26 cellular contexts compared by ENCODE assay signal in the genomic region with DNA sequence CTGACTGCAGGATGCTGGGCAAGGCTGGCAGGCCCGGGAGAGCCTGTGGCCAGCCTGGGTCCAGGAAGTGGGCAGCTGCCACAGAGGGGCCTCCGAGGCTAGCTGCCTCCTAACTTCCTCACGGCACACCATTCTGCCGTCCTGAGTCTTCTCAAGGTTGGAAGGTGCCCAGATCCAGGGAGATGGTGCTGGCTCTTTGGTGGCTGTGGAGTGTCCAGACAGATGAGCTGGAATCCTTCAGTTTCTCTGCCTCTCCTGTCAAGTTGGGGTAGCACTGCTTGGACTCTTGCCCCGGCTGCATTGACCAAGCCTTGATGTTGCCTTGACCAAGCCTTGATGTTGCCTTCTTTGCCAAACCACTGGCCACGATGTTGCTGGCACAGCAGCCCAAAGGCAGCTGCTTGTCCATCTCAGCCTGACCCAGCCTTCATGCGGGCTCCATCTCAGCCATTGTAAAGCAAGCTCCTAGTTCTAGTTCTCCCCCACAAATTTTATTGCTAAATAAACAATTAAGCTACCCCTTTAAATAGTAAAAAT.
DNase-seq lines count a peak whose midpoint lies in the region; ATAC-seq, FAIRE-seq and TF ChIP-seq lines count a peak whose summit lies in the region.
"Had no signal": no experiment of that assay in that cellular context is flagged by ENCODE, and none has a peak within 500 bp of the region (broad histone marks: within the 10 kb centered on the region; RNA-seq: fewer than 3 reads in every experiment).

No MANE protein-coding gene starts in this region.

- no peak for FAIRE-seq in GM19239 (lab: Jason Lieb, UNC)
- FAIRE-seq: A204.1, GM18507 had no signal

- H3K79me2 ChIP-seq in hepatocyte (no peaks in the 10 kb centered on the region), osteoblast (ENCODE audit: insufficient read depth, low read length) (no peaks in the 10 kb centered on the region)

- H3K9me2 ChIP-seq in hepatocyte (replicated peaks; ENCODE audit: insufficient read depth), result no peaks in the 10 kb centered on the region

- peaks cover 3% of the 10 kb centered on the region for H3K27me3 Mint-ChIP-seq in activated T-helper 2 cell treated with anti-CD3 and anti-CD28 coated beads, Interferon-gamma antibody, Interleukin-2, Interleukin-4, amounts not matched to agents 10 μg/mL and 5 μg/mL and 100 μg/mL, durations not matched to agents 14 hours and 24 hours and 36 hours (ENCODE audit: low read depth)

- peaks cover 17% of the 10 kb centered on the region for H3K4me1 ChIP-seq in left ventricle myocardium inferior
- peaks cover 26% of the 10 kb centered on the region for H3K4me1 ChIP-seq in hepatocyte (ENCODE audit: insufficient read depth)
- no peaks in the 10 kb centered on the region for H3K4me1 ChIP-seq in osteoblast (ENCODE audit: insufficient read depth, low read length)
- peaks cover 15% of the 10 kb centered on the region for H3K4me1 ChIP-seq in upper lobe of right lung
- H3K4me1 ChIP-seq: SJCRH30 had no signal

- intact Hi-C loops in left ventricle myocardium inferior (cut with micrococcal nuclease), result no loop called here
- intact Hi-C loops in left cardiac atrium (cut with DNase I), result no loop called here
- intact Hi-C loops in upper lobe of right lung (cut with DNase I), result no loop called here
- intact Hi-C loops in activated T-helper 2 cell treated with anti-CD3 and anti-CD28 coated beads, Interferon-gamma antibody, Interleukin-2, Interleukin-4, amounts not matched to agents 10 μg/mL and 5 μg/mL and 100 μg/mL, durations not matched to agents 14 hours and 24 hours and 36 hours (cut with micrococcal nuclease), result no loop called here

- no peak overlapping the region for H3K4me3 Mint-ChIP-seq in activated T-helper 2 cell treated with anti-CD3 and anti-CD28 coated beads, Interferon-gamma antibody, Interleukin-2, Interleukin-4, amounts not matched to agents 10 μg/mL and 5 μg/mL and 100 μg/mL, durations not matched to agents 14 hours and 24 hours and 36 hours (ENCODE audit: low read depth)
- H3K4me3 Mint-ChIP-seq: activated CD4-positive, alpha-beta memory T cell treated with anti-CD3 and anti-CD28 coated beads, Interleukin-2, amount 10 ng/mL, durations not matched to agents 7 days and 5 days; activated naive CD8-positive, alpha-beta T cell treated with anti-CD3 and anti-CD28 coated beads, Interleukin-2, amount 10 ng/mL, durations not matched to agents 7 days and 5 days; GM23338; HFFc6; stimulated activated effector memory CD8-positive, alpha-beta T cell treated with anti-CD3 and anti-CD28 coated beads, Interleukin-12 subunit alpha, Interleukin-12 subunit beta, amount 100 ng/mL, for 72 hours had no signal

- H3K27ac ChIP-seq in left ventricle myocardium inferior (replicated peaks) (peak overlapping the region; percentile 76), hepatocyte (peak overlapping the region; percentile 85), osteoblast (ENCODE audit: low read depth, low read length) (no peak overlapping the region), upper lobe of right lung (peak overlapping the region; percentile 69)
- H3K27ac ChIP-seq: Peyer's patch, SJCRH30, testis had no signal

- no peaks in the 10 kb centered on the region for H3K4me1 Mint-ChIP-seq in activated T-helper 2 cell treated with anti-CD3 and anti-CD28 coated beads, Interferon-gamma antibody, Interleukin-2, Interleukin-4, amounts not matched to agents 10 μg/mL and 5 μg/mL and 100 μg/mL, durations not matched to agents 14 hours and 24 hours and 36 hours (ENCODE audit: low read depth)
- H3K4me1 Mint-ChIP-seq: activated CD4-positive, alpha-beta memory T cell treated with anti-CD3 and anti-CD28 coated beads, Interleukin-2, amount 10 ng/mL, durations not matched to agents 7 days and 5 days; stimulated activated effector memory CD8-positive, alpha-beta T cell treated with anti-CD3 and anti-CD28 coated beads, Interleukin-12 subunit alpha, Interleukin-12 subunit beta, amount 100 ng/mL, for 72 hours had no signal

- H3K9me3 ChIP-seq in left ventricle myocardium inferior (replicated peaks) (no peaks in the 10 kb centered on the region), hepatocyte (ENCODE audit: low read depth) (no peaks in the 10 kb centered on the region), osteoblast (ENCODE audit: low read depth, low read length) (no peaks in the 10 kb centered on the region), upper lobe of right lung (no peaks in the 10 kb centered on the region)
- H3K9me3 ChIP-seq: heart right ventricle, Peyer's patch, SJCRH30, testis had no signal

- no peak for TF ChIP-seq CTCF in left ventricle myocardium inferior (IDR thresholded peaks at IDR 0.05; ENCODE audit: borderline replicate concordance)
- TF ChIP-seq CTCF in hepatocyte (IDR thresholded peaks at IDR 0.05; ENCODE audit: poor library complexity), result no peak
- no peak for TF ChIP-seq CTCF in osteoblast (IDR thresholded peaks at IDR 0.05; ENCODE audit: extremely low read depth, low read depth, low read length)
- no peak for TF ChIP-seq CTCF in upper lobe of right lung (IDR thresholded peaks at IDR 0.05)
- TF ChIP-seq CTCF in GM20000 (IDR thresholded peaks at IDR 0.05; ENCODE audit: extremely low read depth, missing control alignments), result no peak

- H3K4me2 ChIP-seq in hepatocyte (no peak overlapping the region), osteoblast (ENCODE audit: insufficient read depth, low read length) (no peak overlapping the region)
- H3K4me2 ChIP-seq: GM23338 had no signal

- H3K4me3 ChIP-seq in left ventricle myocardium inferior, result no peak overlapping the region
- H3K4me3 ChIP-seq in hepatocyte, result no peak overlapping the region
- no peak overlapping the region for H3K4me3 ChIP-seq in osteoblast (ENCODE audit: insufficient read depth, low read length)
- H3K4me3 ChIP-seq in upper lobe of right lung, result no peak overlapping the region
- H3K4me3 ChIP-seq: GM23338, heart right ventricle, lung, Peyer's patch, SJCRH30, testis had no signal

- no peak overlapping the region for H2AFZ ChIP-seq in hepatocyte
- H2AFZ ChIP-seq in osteoblast (ENCODE audit: low read length), result no peak overlapping the region

- DNase-seq in left ventricle myocardium inferior, result no peak
- DNase-seq in left cardiac atrium, result no peak
- DNase-seq in hepatocyte (ENCODE audit: low spot score), result no peak
- peak; percentile 6 for DNase-seq in osteoblast (ENCODE audit: insufficient read length, low spot score, missing footprints)
- DNase-seq in upper lobe of right lung, result peak; percentile 41
- DNase-seq in GM20000 (ENCODE audit: low spot score), result no peak
- no peak for DNase-seq in activated T-helper 2 cell treated with anti-CD3 and anti-CD28 coated beads, Interferon-gamma antibody, Interleukin-2, Interleukin-4, amounts not matched to agents 10 μg/mL and 5 μg/mL and 100 μg/mL, durations not matched to agents 14 hours and 24 hours and 36 hours (ENCODE audit: low spot score)
- no peak for DNase-seq in GM19239 (ENCODE audit: insufficient read length, low spot score)
- DNase-seq: activated CD4-positive, alpha-beta memory T cell treated with anti-CD3 and anti-CD28 coated beads, Interleukin-2, amount 10 ng/mL, durations not matched to agents 7 days and 5 days; activated effector memory CD4-positive, alpha-beta T cell treated with anti-CD3 and anti-CD28 coated beads, Interleukin-2, amount 50 U/mL, for 16 hours; activated naive CD8-positive, alpha-beta T cell treated with anti-CD3 and anti-CD28 coated beads, Interleukin-2, amount 10 ng/mL, durations not matched to agents 7 days and 5 days; GDM1; HFFc6; NK-92 treated with Interleukin-12 subunit alpha and Interleukin-12 subunit beta, amount 100 ng/mL, for 24 hours; SJCRH30; stimulated activated CD4-positive, alpha-beta T cell treated with anti-CD3 and anti-CD28 coated beads, Interleukin-2, amount 100 ng/mL, for 48 hours; T-helper 1 cell had no signal

- H4K20me1 ChIP-seq in hepatocyte (ENCODE audit: insufficient read depth, poor library complexity, severe bottlenecking) (no peaks in the 10 kb centered on the region), osteoblast (ENCODE audit: insufficient read depth, low read length) (no peaks in the 10 kb centered on the region)

- 88% methylated on average over 7 of the region's 7 CpGs for WGBS in hepatocyte (ENCODE audit: low lambda C conversion rate, missing lambda C conversion rate)

- ATAC-seq in left cardiac atrium (no peak), upper lobe of right lung (no peak)
- ATAC-seq: activated CD4-positive, CD25-positive, alpha-beta regulatory T cell treated with anti-CD3 and anti-CD28 coated beads, Interleukin-2, amount 50 U/mL, for 24 hours; stimulated activated effector memory CD8-positive, alpha-beta T cell treated with anti-CD3 and anti-CD28 coated beads, Interleukin-12 subunit alpha, Interleukin-12 subunit beta, amount 100 ng/mL, for 72 hours had no signal

- no peaks in the 10 kb centered on the region for H3K27me3 ChIP-seq in left ventricle myocardium inferior (ENCODE audit: low read depth)
- no peaks in the 10 kb centered on the region for H3K27me3 ChIP-seq in hepatocyte
- H3K27me3 ChIP-seq in osteoblast (ENCODE audit: insufficient read depth, low read length), result no peaks in the 10 kb centered on the region
- no peaks in the 10 kb centered on the region for H3K27me3 ChIP-seq in upper lobe of right lung
- H3K27me3 ChIP-seq: heart right ventricle, Peyer's patch, SJCRH30, testis had no signal

- no peaks in the 10 kb centered on the region for H3K9me3 Mint-ChIP-seq in activated T-helper 2 cell treated with anti-CD3 and anti-CD28 coated beads, Interferon-gamma antibody, Interleukin-2, Interleukin-4, amounts not matched to agents 10 μg/mL and 5 μg/mL and 100 μg/mL, durations not matched to agents 14 hours and 24 hours and 36 hours
- H3K9me3 Mint-ChIP-seq: activated CD4-positive, alpha-beta memory T cell treated with anti-CD3 and anti-CD28 coated beads, Interleukin-2, amount 10 ng/mL, durations not matched to agents 7 days and 5 days; activated naive CD8-positive, alpha-beta T cell treated with anti-CD3 and anti-CD28 coated beads, Interleukin-2, amount 10 ng/mL, durations not matched to agents 7 days and 5 days; GM23338; stimulated activated effector memory CD8-positive, alpha-beta T cell treated with anti-CD3 and anti-CD28 coated beads, Interleukin-12 subunit alpha, Interleukin-12 subunit beta, amount 100 ng/mL, for 72 hours had no signal

- H3K27ac Mint-ChIP-seq in activated T-helper 2 cell treated with anti-CD3 and anti-CD28 coated beads, Interferon-gamma antibody, Interleukin-2, Interleukin-4, amounts not matched to agents 10 μg/mL and 5 μg/mL and 100 μg/mL, durations not matched to agents 14 hours and 24 hours and 36 hours, result no peak overlapping the region
- H3K27ac Mint-ChIP-seq: activated CD4-positive, alpha-beta memory T cell treated with anti-CD3 and anti-CD28 coated beads, Interleukin-2, amount 10 ng/mL, durations not matched to agents 7 days and 5 days; activated naive CD8-positive, alpha-beta T cell treated with anti-CD3 and anti-CD28 coated beads, Interleukin-2, amount 10 ng/mL, durations not matched to agents 7 days and 5 days; GM23338; HFFc6; stimulated activated effector memory CD8-positive, alpha-beta T cell treated with anti-CD3 and anti-CD28 coated beads, Interleukin-12 subunit alpha, Interleukin-12 subunit beta, amount 100 ng/mL, for 72 hours had no signal

- H3K36me3 Mint-ChIP-seq in activated T-helper 2 cell treated with anti-CD3 and anti-CD28 coated beads, Interferon-gamma antibody, Interleukin-2, Interleukin-4, amounts not matched to agents 10 μg/mL and 5 μg/mL and 100 μg/mL, durations not matched to agents 14 hours and 24 hours and 36 hours (ENCODE audit: low read depth), result no peaks in the 10 kb centered on the region
- H3K36me3 Mint-ChIP-seq: activated naive CD8-positive, alpha-beta T cell treated with anti-CD3 and anti-CD28 coated beads, Interleukin-2, amount 10 ng/mL, durations not matched to agents 7 days and 5 days; stimulated activated effector memory CD8-positive, alpha-beta T cell treated with anti-CD3 and anti-CD28 coated beads, Interleukin-12 subunit alpha, Interleukin-12 subunit beta, amount 100 ng/mL, for 72 hours had no signal

- no peaks in the 10 kb centered on the region for H3K36me3 ChIP-seq in left ventricle myocardium inferior
- H3K36me3 ChIP-seq in hepatocyte (replicated peaks; ENCODE audit: insufficient read depth, low read depth), result no peaks in the 10 kb centered on the region
- no peaks in the 10 kb centered on the region for H3K36me3 ChIP-seq in osteoblast (ENCODE audit: insufficient read depth, low read length)
- no peaks in the 10 kb centered on the region for H3K36me3 ChIP-seq in upper lobe of right lung
- H3K36me3 ChIP-seq: heart right ventricle, Peyer's patch, SJCRH30 had no signal

Comparison
In these comparisons a context has a peak if more than half of its experiments do, and no peak if none do; other contexts are left out.
1. DNase-seq: peak in osteoblast (single experiment) and upper lobe of right lung (single experiment); none in left ventricle myocardium inferior (single experiment), left cardiac atrium (single experiment), hepatocyte (single experiment), GM20000 (single experiment), activated T-helper 2 cell treated with anti-CD3 and anti-CD28 coated beads, Interferon-gamma antibody, Interleukin-2, Interleukin-4, amounts not matched to agents 10 μg/mL and 5 μg/mL and 100 μg/mL, durations not matched to agents 14 hours and 24 hours and 36 hours (single experiment) and GM19239 (single experiment).